In the genomic region with DNA sequence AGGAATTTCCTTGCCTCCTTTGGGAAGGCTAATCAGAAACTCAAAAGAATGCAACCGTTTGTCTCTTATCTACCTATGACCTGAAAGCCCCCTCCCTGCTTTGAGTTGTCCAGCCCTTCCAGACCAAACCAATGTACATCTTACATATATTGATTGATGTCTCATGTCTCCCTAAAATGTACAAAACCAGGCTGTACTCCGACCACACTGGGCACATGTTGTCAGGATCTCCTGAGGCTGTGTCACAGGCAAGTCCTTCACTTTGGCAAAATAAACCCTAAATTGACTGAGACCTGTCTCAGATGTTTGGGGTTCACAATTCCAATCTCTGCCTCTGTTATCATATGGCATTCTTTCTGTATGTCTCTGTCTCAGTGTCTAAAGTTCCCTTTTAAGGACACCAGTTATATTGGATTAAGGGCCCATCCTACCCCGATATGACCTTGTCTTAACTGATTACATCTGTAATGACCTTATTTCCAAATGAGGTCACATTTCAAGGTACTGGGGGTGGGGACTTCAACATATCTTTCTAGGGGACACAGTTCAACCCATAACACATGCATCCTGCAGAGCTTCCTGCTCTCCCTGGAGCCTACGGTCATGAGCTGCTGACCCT, we compare ENCODE assay signal across 1 cellular context.
TF ChIP-seq lines count a peak whose summit lies in the region.

No MANE protein-coding gene starts in this region.

TF ChIP-seq in HCT116, 20 proteins besides CTCF, POLR2A, EP300 and RAD21:
- 0 out of 2 replicates have a peak, but pooled peaks have one; percentile 22 for TF ChIP-seq SRF (IDR thresholded peaks at IDR 0.05; ENCODE audit: low read depth)
- TF ChIP-seq SIN3A (IDR thresholded peaks at IDR 0.05; ENCODE audit: low read depth) = 0 out of 2 replicates have a peak, but pooled peaks have one; percentile 29
- TF ChIP-seq CBX3 (IDR thresholded peaks at IDR 0.05; ENCODE audit: low read depth) = no peak
- TF ChIP-seq, protein P1, sequence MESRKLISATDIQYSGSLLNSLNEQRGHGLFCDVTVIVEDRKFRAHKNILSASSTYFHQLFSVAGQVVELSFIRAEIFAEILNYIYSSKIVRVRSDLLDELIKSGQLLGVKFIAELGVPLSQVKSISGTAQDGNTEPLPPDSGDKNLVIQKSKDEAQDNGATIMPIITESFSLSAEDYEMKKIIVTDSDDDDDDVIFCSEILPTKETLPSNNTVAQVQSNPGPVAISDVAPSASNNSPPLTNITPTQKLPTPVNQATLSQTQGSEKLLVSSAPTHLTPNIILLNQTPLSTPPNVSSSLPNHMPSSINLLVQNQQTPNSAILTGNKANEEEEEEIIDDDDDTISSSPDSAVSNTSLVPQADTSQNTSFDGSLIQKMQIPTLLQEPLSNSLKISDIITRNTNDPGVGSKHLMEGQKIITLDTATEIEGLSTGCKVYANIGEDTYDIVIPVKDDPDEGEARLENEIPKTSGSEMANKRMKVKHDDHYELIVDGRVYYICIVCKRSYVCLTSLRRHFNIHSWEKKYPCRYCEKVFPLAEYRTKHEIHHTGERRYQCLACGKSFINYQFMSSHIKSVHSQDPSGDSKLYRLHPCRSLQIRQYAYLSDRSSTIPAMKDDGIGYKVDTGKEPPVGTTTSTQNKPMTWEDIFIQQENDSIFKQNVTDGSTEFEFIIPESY (IDR thresholded peaks at IDR 0.05; ENCODE audit: extremely low read depth, insufficient replicate concordance, low read length) = no peak
